16 cellular contexts compared by ENCODE assay signal in genomic region chr21:25626752-25627151, GRCh38. TPM values are rescaled to one million over a fixed set of nuclear protein-coding genes. Genes with fewer than 3 reads are reported as not detected.
DNase-seq lines count a peak whose midpoint lies in the region; ATAC-seq and TF ChIP-seq lines count a peak whose summit lies in the region.
"Had no signal": no experiment of that assay in that cellular context is flagged by ENCODE, and none has a peak within 500 bp of the region (broad histone marks: within the 10 kb centered on the region; RNA-seq: fewer than 3 reads in every experiment).

No MANE protein-coding gene starts in this region.

- no peak overlapping the region for H3K4me3 ChIP-seq in left ventricle myocardium inferior
- no peak overlapping the region for H3K4me3 ChIP-seq in sigmoid colon
- H3K4me3 ChIP-seq in OCI-LY7 (ENCODE audit: low read depth, low read length, poor library complexity, severe bottlenecking) = no peak overlapping the region
- H3K4me3 ChIP-seq: lower lobe of right lung, stomach, uterus had no signal

- no peaks in the 10 kb centered on the region for H3K27me3 Mint-ChIP-seq in WTC11 (ENCODE audit: low read depth)
- H3K27me3 Mint-ChIP-seq: activated CD4-positive, alpha-beta T cell treated with anti-CD3 and anti-CD28 coated beads, Interleukin-2, amount 10 ng/mL, durations not matched to agents 7 days and 5 days had no signal

- H3K4me1 Mint-ChIP-seq in WTC11 = 0 out of 2 replicates have a peak, but pooled peaks cover 4% of the 10 kb centered on the region
- H3K4me1 Mint-ChIP-seq: activated CD4-positive, alpha-beta T cell treated with anti-CD3 and anti-CD28 coated beads, Interleukin-2, amount 10 ng/mL, durations not matched to agents 7 days and 5 days; CD4-positive, alpha-beta memory T cell; naive thymus-derived CD4-positive, alpha-beta T cell had no signal

- no peaks in the 10 kb centered on the region for H4K20me1 ChIP-seq in OCI-LY7 (ENCODE audit: insufficient read depth, low read length)

- WGBS in sigmoid colon, 2 donors = 50 to 65% methylated on average over 2 of the region's 2 CpGs

- H3K27ac ChIP-seq in left ventricle myocardium inferior (replicated peaks) = peak overlapping the region; percentile 53
- H3K27ac ChIP-seq in sigmoid colon = peak overlapping the region in 3 of 4 donors; percentile 19 to 38 (median 28)
- no peak overlapping the region for H3K27ac ChIP-seq in OCI-LY7 (ENCODE audit: low read depth, low read length, poor library complexity, severe bottlenecking)
- H3K27ac ChIP-seq: lower lobe of right lung had no signal

- no peaks in the 10 kb centered on the region for H3K9me2 ChIP-seq in OCI-LY7 (ENCODE audit: insufficient read depth, low read length)

- BruUV-seq in OCI-LY7 (replicated peaks; lab: Mats Ljungman, UMichigan) = no TSS peak

- H3K36me3 Mint-ChIP-seq in WTC11 = no peaks in the 10 kb centered on the region
- H3K36me3 Mint-ChIP-seq: CD4-positive, alpha-beta memory T cell; naive thymus-derived CD4-positive, alpha-beta T cell had no signal

- POLR2A ChIA-PET in WTC11 (lab: Charles Lee) = no interaction called here
- POLR2A ChIA-PET in OCI-LY7 (lab: Charles Lee) = interaction anchor here (1.2 kb wide), 1 partner anchor 12 kb away, joined by 5 read pairs; the partner anchor contains the start of gene JAM2

- peak; percentile 48 for ATAC-seq in WTC11
- ATAC-seq: lower lobe of right lung; naive thymus-derived CD4-positive, alpha-beta T cell had no signal

- H3K36me3 ChIP-seq in left ventricle myocardium inferior = no peaks in the 10 kb centered on the region
- no peaks in the 10 kb centered on the region for H3K36me3 ChIP-seq in sigmoid colon
- H3K36me3 ChIP-seq in OCI-LY7 (ENCODE audit: insufficient read depth, low read length) = no peaks in the 10 kb centered on the region
- H3K36me3 ChIP-seq: lower lobe of right lung, stomach, uterus had no signal

- H3K9me3 ChIP-seq in left ventricle myocardium inferior (replicated peaks) (no peaks in the 10 kb centered on the region), sigmoid colon (no peaks in the 10 kb centered on the region), OCI-LY7 (ENCODE audit: low read length) (no peaks in the 10 kb centered on the region)
- H3K9me3 ChIP-seq: lower lobe of right lung, stomach, uterus had no signal

- H3K4me1 ChIP-seq in left ventricle myocardium inferior (peaks cover 14% of the 10 kb centered on the region), sigmoid colon (no peaks in the 10 kb centered on the region), OCI-LY7 (ENCODE audit: insufficient read depth, low read length, poor library complexity, severe bottlenecking) (no peaks in the 10 kb centered on the region)
- H3K4me1 ChIP-seq: lower lobe of right lung, stomach, uterus had no signal

- intact Hi-C loops in left ventricle myocardium inferior (cut with micrococcal nuclease) (no loop called here), sigmoid colon (cut with DNase I) (no loop called here), OCI-LY7 (cut with micrococcal nuclease; ENCODE audit: unreplicated experiment) (no loop called here)

- CTCF ChIA-PET in WTC11 (lab: Charles Lee) (interaction anchor here (1.0 kb wide), 1 partner anchor 174 kb away, joined by 3 read pairs; no protein-coding TSS in a partner anchor), OCI-LY7 (lab: Charles Lee; ENCODE audit: unreplicated experiment) (no interaction called here)

- H2AFZ ChIP-seq in OCI-LY7 (ENCODE audit: low read length) = no peak overlapping the region

- H3K4me3 Mint-ChIP-seq in WTC11 = no peak overlapping the region
- H3K4me3 Mint-ChIP-seq: activated CD4-positive, alpha-beta T cell treated with anti-CD3 and anti-CD28 coated beads, Interleukin-2, amount 10 ng/mL, durations not matched to agents 7 days and 5 days; CD4-positive, alpha-beta memory T cell; naive thymus-derived CD4-positive, alpha-beta T cell had no signal

- DNase-seq in NCI-H748 (lab: John Stamatoyannopoulos, UW; ENCODE audit: unreplicated experiment) (peak; percentile 34), NCI-H748 treated with DMSO at 0.1 percent for 48 hours (lab: John Stamatoyannopoulos, UW) (no peak), WTC11 (ENCODE audit: low spot score) (no peak), left ventricle myocardium inferior (peak; percentile 25), sigmoid colon (no peak), NCI-H1417 treated with DMSO at 0.1 percent for 48 hours (lab: John Stamatoyannopoulos, UW) (no peak), SK-N-DZ (ENCODE audit: low spot score) (no peak), OCI-LY7 (ENCODE audit: low spot score) (no peak)
- DNase-seq: activated CD4-positive, alpha-beta T cell treated with anti-CD3 and anti-CD28 coated beads, Interleukin-2, amount 10 ng/mL, durations not matched to agents 7 days and 5 days; activated naive CD4-positive, alpha-beta T cell treated with anti-CD3 and anti-CD28 coated beads, Interleukin-2, amount 50 U/mL, for 16 hours; CD4-positive, alpha-beta memory T cell; IMR-90; lower lobe of right lung; naive thymus-derived CD4-positive, alpha-beta T cell; stomach had no signal

- H3K79me2 ChIP-seq in OCI-LY7 (ENCODE audit: insufficient read depth, low read depth, low read length) = no peaks in the 10 kb centered on the region

- no peak overlapping the region for H3K4me2 ChIP-seq in OCI-LY7 (ENCODE audit: low read length)

- no peak overlapping the region for H3K27ac Mint-ChIP-seq in WTC11
- H3K27ac Mint-ChIP-seq: activated CD4-positive, alpha-beta T cell treated with anti-CD3 and anti-CD28 coated beads, Interleukin-2, amount 10 ng/mL, durations not matched to agents 7 days and 5 days; CD4-positive, alpha-beta memory T cell; naive thymus-derived CD4-positive, alpha-beta T cell had no signal

- no peaks in the 10 kb centered on the region for H3K9me3 Mint-ChIP-seq in WTC11
- H3K9me3 Mint-ChIP-seq: activated CD4-positive, alpha-beta T cell treated with anti-CD3 and anti-CD28 coated beads, Interleukin-2, amount 10 ng/mL, durations not matched to agents 7 days and 5 days; CD4-positive, alpha-beta memory T cell had no signal

- H3K27me3 ChIP-seq in left ventricle myocardium inferior (ENCODE audit: low read depth) (no peaks in the 10 kb centered on the region), sigmoid colon (no peaks in the 10 kb centered on the region)
- H3K27me3 ChIP-seq: stomach, uterus had no signal

- no peak for TF ChIP-seq POLR2A in sigmoid colon (IDR thresholded peaks at IDR 0.05)

- no peak for TF ChIP-seq EP300 in sigmoid colon (IDR thresholded peaks at IDR 0.05)

- TF ChIP-seq CTCF in WTC11 (IDR thresholded peaks at IDR 0.05) (no peak), left ventricle myocardium inferior (IDR thresholded peaks at IDR 0.05; ENCODE audit: borderline replicate concordance) (no peak), sigmoid colon (IDR thresholded peaks at IDR 0.05) (no peak), OCI-LY7 (conservative IDR thresholded peaks at IDR 0.05; ENCODE audit: low read length) (no peak)

TF ChIP-seq in WTC11, 78 proteins besides CTCF, POLR2A, EP300 and RAD21 (continues in another document):
- TF ChIP-seq CBFB (CRISPR knock-in tag; IDR thresholded peaks at IDR 0.05; ENCODE audit: low read depth) (no peak), HMGA2 (CRISPR knock-in tag; IDR thresholded peaks at IDR 0.05) (no peak), MYBL2 (CRISPR knock-in tag; IDR thresholded peaks at IDR 0.05) (no peak), ESRRA (CRISPR knock-in tag; IDR thresholded peaks at IDR 0.05; ENCODE audit: borderline replicate concordance) (no peak), ZBTB43 (CRISPR knock-in tag; IDR thresholded peaks at IDR 0.05) (no peak), FOXP1 (CRISPR knock-in tag; IDR thresholded peaks at IDR 0.05; ENCODE audit: borderline replicate concordance) (no peak), SP1 (CRISPR knock-in tag; conservative IDR thresholded peaks at IDR 0.05) (no peak)

RNA-seq across cellular contexts. Expression of gene JAM2, which starts 12.3 kb away (rescaled TPM):
- total RNA-seq in WTC11 (2021) = 4.8 to 6.6 TPM (median 6.4 TPM) in 3 replicates
- total RNA-seq in left ventricle myocardium inferior = 23.7 TPM
- 10 to 100 TPM; 13.0 to 31.6 (median 16.5) TPM for total RNA-seq in sigmoid colon
- 1 to 10 TPM in 2 of 3 donors, under 1 TPM in 1; 0.46 to 5.8 (median 1.8) TPM for polyA plus RNA-seq in sigmoid colon
- 22.8 and 24.4 TPM in 2 replicates for polyA plus RNA-seq in SK-N-DZ (2014; cell fraction: cytosol; rRNA removed)
- polyA plus RNA-seq in SK-N-DZ (2014; cell fraction: nucleus; rRNA removed) = 28.0 and 49.6 TPM in 2 replicates
- total RNA-seq in OCI-LY7 (2014; rRNA removed; shearing (Covaris generic)) = 0.36 and 1.2 TPM in 2 replicates
- 1.4 and 1.7 TPM in 2 replicates for total RNA-seq in OCI-LY7 (2022)

RNA-seq across cellular contexts. Expression of gene MRPL39, which starts 19.5 kb away (rescaled TPM):
- total RNA-seq in WTC11 (2021) = 34.7 to 39.2 TPM (median 37.2 TPM) in 3 replicates
- 49.9 TPM for total RNA-seq in left ventricle myocardium inferior
- 10 to 100 TPM; 15.3 to 18.9 (median 17.5) TPM for total RNA-seq in sigmoid colon
- polyA plus RNA-seq in sigmoid colon = 10 to 100 TPM; 24.6 to 53.6 (median 38.4) TPM
- 53.1 and 67.9 TPM in 2 replicates for polyA plus RNA-seq in SK-N-DZ (2014; cell fraction: cytosol; rRNA removed)
- polyA plus RNA-seq in SK-N-DZ (2014; cell fraction: nucleus; rRNA removed) = 21.6 and 37.5 TPM in 2 replicates
- 42.1 and 45.0 TPM in 2 replicates for total RNA-seq in OCI-LY7 (2014; rRNA removed; shearing (Covaris generic))
- total RNA-seq in OCI-LY7 (2022) = 55.2 and 56.9 TPM in 2 replicates

Comparison
In these comparisons a context has a peak if more than half of its experiments do, and no peak if none do; other contexts are left out.
1. DNase-seq: peak in NCI-H748 (single experiment) and left ventricle myocardium inferior (single experiment); none in NCI-H748 treated with DMSO at 0.1 percent for 48 hours (single experiment), WTC11 (single experiment), sigmoid colon (single experiment), NCI-H1417 treated with DMSO at 0.1 percent for 48 hours (single experiment), SK-N-DZ (single experiment) and OCI-LY7 (single experiment).